ENCODE assay signal across 20 cellular contexts in genomic region chr20:63567132-63567381, GRCh38. TPM values are rescaled to one million over a fixed set of nuclear protein-coding genes. Genes with fewer than 3 reads are reported as not detected.
DNase-seq lines count a peak whose midpoint lies in the region; ATAC-seq lines count a peak whose summit lies in the region.
"Had no signal": no experiment of that assay in that cellular context is flagged by ENCODE, and none has a peak within 500 bp of the region (broad histone marks: within the 10 kb centered on the region; RNA-seq: fewer than 3 reads in every experiment).

No MANE protein-coding gene starts in this region.

- no peak overlapping the region for H3K9ac ChIP-seq in mucosa of rectum (ENCODE audit: low read depth in 1 of 2, low read length in 2 of 2)

- peak in 1 of 2 donors; percentile 3 for ATAC-seq in CD4-positive, CD25-positive, alpha-beta regulatory T cell (ENCODE audit: low read depth in 2 of 2)
- ATAC-seq in GM21423 (IDR thresholded peaks at IDR 0.05; ENCODE audit: unreplicated experiment) (peak; percentile 3), T-helper 17 cell (peak; percentile 12), GM18861 (IDR thresholded peaks at IDR 0.05; ENCODE audit: unreplicated experiment) (no peak), HG03045 (IDR thresholded peaks at IDR 0.05; ENCODE audit: unreplicated experiment) (no peak)

- H3K4me1 Mint-ChIP-seq in CD4-positive, CD25-positive, alpha-beta regulatory T cell = peaks cover 0 to 27% (median 8%) of the 10 kb centered on the region in 4 donors
- H3K4me1 Mint-ChIP-seq in T-helper 17 cell = peaks cover 15% of the 10 kb centered on the region

- H3K27ac Mint-ChIP-seq in CD4-positive, CD25-positive, alpha-beta regulatory T cell = no peak overlapping the region
- no peak overlapping the region for H3K27ac Mint-ChIP-seq in T-helper 17 cell

- peaks cover 16% of the 10 kb centered on the region for H3K36me3 ChIP-seq in CD4-positive, CD25-positive, alpha-beta regulatory T cell (ENCODE audit: control insufficient read depth, insufficient read depth, low read length)
- H3K36me3 ChIP-seq in mucosa of rectum (ENCODE audit: control insufficient read depth in 2 of 2, insufficient read depth in 2 of 2, low read length in 2 of 2) = peaks cover 22% of the 10 kb centered on the region in 2 donors
- H3K36me3 ChIP-seq: cardiac muscle cell had no signal

- peak overlapping the region; percentile 60 for H3K27ac ChIP-seq in CD4-positive, CD25-positive, alpha-beta regulatory T cell (ENCODE audit: insufficient read depth, low read length, poor library complexity, severe bottlenecking)
- peak overlapping the region; percentile 9 to 21 for H3K27ac ChIP-seq in mucosa of rectum (ENCODE audit: low read depth in 2 of 2, low read length in 2 of 2)
- H3K27ac ChIP-seq: C4-2B, cardiac muscle cell, PC-9 had no signal

- peaks cover 31% of the 10 kb centered on the region for H3K4me1 ChIP-seq in CD4-positive, CD25-positive, alpha-beta regulatory T cell (ENCODE audit: control insufficient read depth, insufficient read depth, low read length, poor library complexity, severe bottlenecking)
- peaks cover 0 to 5% of the 10 kb centered on the region in 2 donors for H3K4me1 ChIP-seq in mucosa of rectum (ENCODE audit: control insufficient read depth in 2 of 2, insufficient read depth in 2 of 2, low read length in 2 of 2)

- no peaks in the 10 kb centered on the region for H3K27me3 Mint-ChIP-seq in CD4-positive, CD25-positive, alpha-beta regulatory T cell
- H3K27me3 Mint-ChIP-seq in T-helper 17 cell = no peaks in the 10 kb centered on the region

- H3K36me3 Mint-ChIP-seq in CD4-positive, CD25-positive, alpha-beta regulatory T cell = no peaks in the 10 kb centered on the region
- no peaks in the 10 kb centered on the region for H3K36me3 Mint-ChIP-seq in T-helper 17 cell (ENCODE audit: low read depth)

- H3K4me3 ChIP-seq in CD4-positive, CD25-positive, alpha-beta regulatory T cell (ENCODE audit: low read depth, low read length) = no peak overlapping the region
- H3K4me3 ChIP-seq in mucosa of rectum (ENCODE audit: low read length in 2 of 2) = no peak overlapping the region
- H3K4me3 ChIP-seq: cardiac muscle cell, PC-9 had no signal

- no peaks in the 10 kb centered on the region for H3K27me3 ChIP-seq in CD4-positive, CD25-positive, alpha-beta regulatory T cell (ENCODE audit: control insufficient read depth, insufficient read depth, low read length)
- H3K27me3 ChIP-seq in mucosa of rectum (ENCODE audit: control insufficient read depth in 2 of 2, insufficient read depth in 2 of 2, low read length in 2 of 2) = no peaks in the 10 kb centered on the region
- H3K27me3 ChIP-seq: cardiac muscle cell had no signal

- H3K9me3 ChIP-seq in CD4-positive, CD25-positive, alpha-beta regulatory T cell (ENCODE audit: control insufficient read depth in 2 of 2, low read length in 2 of 2) = no peaks in the 10 kb centered on the region
- H3K9me3 ChIP-seq in T-helper 17 cell (ENCODE audit: control insufficient read depth, low read length, poor library complexity, severe bottlenecking) (no peaks in the 10 kb centered on the region), mucosa of rectum (ENCODE audit: control insufficient read depth in 2 of 2, low read length in 2 of 2) (no peaks in the 10 kb centered on the region)

- no peaks in the 10 kb centered on the region for H3K9me3 Mint-ChIP-seq in CD4-positive, CD25-positive, alpha-beta regulatory T cell
- H3K9me3 Mint-ChIP-seq: activated naive CD8-positive, alpha-beta T cell treated with anti-CD3 and anti-CD28 coated beads, Interleukin-2, amount 50 U/mL, for 24 hours had no signal

- H3K4me3 Mint-ChIP-seq in CD4-positive, CD25-positive, alpha-beta regulatory T cell = peak overlapping the region in 3 of 4 donors; percentile 83 to 90 (median 87)
- H3K4me3 Mint-ChIP-seq in T-helper 17 cell = peak overlapping the region; percentile 89

- no peak for DNase-seq in CD4-positive, CD25-positive, alpha-beta regulatory T cell
- no peak for DNase-seq in T-helper 17 cell
- no peak for DNase-seq in NCI-H226
- DNase-seq in DMS53 treated with DMSO at 0.1 percent for 48 hours (lab: John Stamatoyannopoulos, UW; ENCODE audit: unreplicated experiment) = no peak
- DNase-seq: foreskin fibroblast, Karpas-422, mesendoderm, NCI-H1436, NCI-H446, PC-9, SW 1271 had no signal

RNA-seq across cellular contexts. Expression of gene HELZ2, which starts 7.0 kb away (rescaled TPM):
- total RNA-seq in CD4-positive, CD25-positive, alpha-beta regulatory T cell = 124 TPM
- 1 to 10 TPM; 5.8 to 8.9 (median 7.1) TPM for polyA plus RNA-seq in CD4-positive, CD25-positive, alpha-beta regulatory T cell
- total RNA-seq in T-helper 17 cell = 10 to 100 TPM; 48.0 to 54.8 TPM

RNA-seq across cellular contexts. Expression of gene FNDC11, which starts 13.1 kb away (rescaled TPM):
- total RNA-seq in CD4-positive, CD25-positive, alpha-beta regulatory T cell = 1.5 TPM
- under 1 TPM; 0.07 to 0.94 (median 0.18) TPM for polyA plus RNA-seq in CD4-positive, CD25-positive, alpha-beta regulatory T cell
- total RNA-seq in T-helper 17 cell = under 1 TPM; 0.44 to 0.99 TPM
- total RNA-seq: Daoy had no signal

RNA-seq across cellular contexts. Expression of gene SRMS, which starts 19.5 kb away (rescaled TPM):
- total RNA-seq in CD4-positive, CD25-positive, alpha-beta regulatory T cell = not detected
- polyA plus RNA-seq in CD4-positive, CD25-positive, alpha-beta regulatory T cell = not detected
- not detected for total RNA-seq in T-helper 17 cell
- total RNA-seq: cardiac muscle cell, Daoy, osteocyte had no signal
- polyA plus RNA-seq: cardiac muscle cell had no signal

RNA-seq across cellular contexts. Expression of gene PTK6, which starts 29.9 kb away (rescaled TPM):
- 0.20 TPM for total RNA-seq in CD4-positive, CD25-positive, alpha-beta regulatory T cell
- polyA plus RNA-seq in CD4-positive, CD25-positive, alpha-beta regulatory T cell = under 1 TPM in 3 of 4 donors, not detected in 1; 0.15 to 0.21 (median 0.19) TPM
- under 1 TPM; 0.50 to 0.80 TPM for total RNA-seq in T-helper 17 cell
- total RNA-seq: cardiac muscle cell, Daoy had no signal

RNA-seq across cellular contexts. Expression of gene PPDPF, which starts 46.5 kb away (rescaled TPM):
- total RNA-seq in CD4-positive, CD25-positive, alpha-beta regulatory T cell = 155 TPM
- 100 to 1,000 TPM in 1 of 4 donors, 10 to 100 TPM in 3; 75.8 to 110 (median 85.2) TPM for polyA plus RNA-seq in CD4-positive, CD25-positive, alpha-beta regulatory T cell
- total RNA-seq in T-helper 17 cell = 100 to 1,000 TPM; 149 to 271 TPM

Comparison
In these comparisons a context has a peak if more than half of its experiments do, and no peak if none do; other contexts are left out.
1. ATAC-seq: peak in GM21423 (single experiment) and T-helper 17 cell (single experiment); none in GM18861 (single experiment) and HG03045 (single experiment).